17 cellular contexts compared by ENCODE assay signal in genomic region chr3:34947849-34948248, GRCh38.
A peak's percentile ranks its signal among the peaks of the same experiment; 100 is the strongest.
DNase-seq lines count a peak whose midpoint lies in the region; ATAC-seq and TF ChIP-seq lines count a peak whose summit lies in the region.
"Had no signal": no experiment of that assay in that cellular context is flagged by ENCODE, and none has a peak within 500 bp of the region (broad histone marks: within the 10 kb centered on the region; RNA-seq: fewer than 3 reads in every experiment).

No MANE protein-coding gene starts in this region.

- H3K27me3 ChIP-seq in cardiac muscle cell: no peaks in the 10 kb centered on the region
- H3K27me3 ChIP-seq in thoracic aorta (replicated peaks; ENCODE audit: insufficient read depth): no peaks in the 10 kb centered on the region
- H3K27me3 ChIP-seq: dorsolateral prefrontal cortex had no signal

- no peak overlapping the region for H3K4me3 Mint-ChIP-seq in chondrocyte (ENCODE audit: unreplicated experiment)
- H3K4me3 Mint-ChIP-seq: activated T-cell treated with anti-CD3 and anti-CD28 coated beads, Interleukin-2, amount 50 U/mL, for 72 hours; naive thymus-derived CD8-positive, alpha-beta T cell had no signal

- H3K27ac ChIP-seq in cardiac muscle cell: no peak overlapping the region
- peak overlapping the region in 1 of 2 donors; percentile 25 for H3K27ac ChIP-seq in thoracic aorta
- H3K27ac ChIP-seq: A549, dorsolateral prefrontal cortex had no signal

- no peaks in the 10 kb centered on the region for H3K27me3 Mint-ChIP-seq in chondrocyte (ENCODE audit: low read depth)

- H3K36me3 ChIP-seq in cardiac muscle cell (no peaks in the 10 kb centered on the region), thoracic aorta (no peaks in the 10 kb centered on the region)

- intact Hi-C loops in cardiac septum (cut with DNase I): no loop called here

- peak; percentile 71 for ATAC-seq in thoracic aorta (ENCODE audit: insufficient number of reproducible peaks, low FRiP score, low read depth)
- ATAC-seq: A549; activated T-cell treated with anti-CD3 and anti-CD28 coated beads, Interleukin-2, amount 50 U/mL, for 72 hours; HepG2; naive thymus-derived CD8-positive, alpha-beta T cell had no signal

- DNase-seq in cardiac muscle cell (ENCODE audit: low read depth in 1 of 2, low spot score in 1 of 2) (peak; percentile 46 to 89), cardiac septum (ENCODE audit: low spot score) (no peak), epithelial cell of proximal tubule (ENCODE audit: low read depth) (peak; percentile 32), kidney glomerular epithelial cell (lab: John Stamatoyannopoulos, UW) (peak; percentile 85), thoracic aorta (ENCODE audit: low spot score) (no peak), chondrocyte (ENCODE audit: low spot score) (no peak), HT-29 (ENCODE audit: low spot score) (no peak), DMS53 treated with DMSO at 0.1 percent for 48 hours (lab: John Stamatoyannopoulos, UW; ENCODE audit: unreplicated experiment) (no peak)
- DNase-seq: activated CD4-positive, alpha-beta T cell treated with anti-CD3 and anti-CD28 coated beads, Interleukin-2, amount 50 U/mL, for 48 hours; activated T-cell treated with anti-CD3 and anti-CD28 coated beads, Interleukin-2, amount 50 U/mL, for 72 hours; dorsolateral prefrontal cortex; naive thymus-derived CD8-positive, alpha-beta T cell; NCI-H2029 treated with DMSO at 0.1 percent for 48 hours; SHP77; stimulated activated naive CD4-positive, alpha-beta T cell had no signal

- TF ChIP-seq CTCF in cardiac muscle cell (IDR thresholded peaks at IDR 0.05; ENCODE audit: low read depth, low read length) (no peak), epithelial cell of proximal tubule (conservative IDR thresholded peaks at IDR 0.05; ENCODE audit: low read depth, low read length) (no peak), thoracic aorta (IDR thresholded peaks at IDR 0.05) (no peak), chondrocyte (IDR thresholded peaks at IDR 0.05) (no peak)

- peaks cover 17% of the 10 kb centered on the region for H3K9me3 Mint-ChIP-seq in chondrocyte (ENCODE audit: low read depth)

- H3K27ac Mint-ChIP-seq in chondrocyte (ENCODE audit: unreplicated experiment): no peak overlapping the region
- H3K27ac Mint-ChIP-seq: activated T-cell treated with anti-CD3 and anti-CD28 coated beads, Interleukin-2, amount 50 U/mL, for 72 hours; naive thymus-derived CD8-positive, alpha-beta T cell had no signal

- peaks cover 17% of the 10 kb centered on the region for H3K4me1 Mint-ChIP-seq in chondrocyte (ENCODE audit: low read depth)
- H3K4me1 Mint-ChIP-seq: naive thymus-derived CD8-positive, alpha-beta T cell had no signal

- H3K4me1 ChIP-seq in cardiac muscle cell (ENCODE audit: low read depth) (no peaks in the 10 kb centered on the region), thoracic aorta (ENCODE audit: control insufficient read depth in 1 of 2, low read depth in 2 of 2) (peaks cover 0 to 17% of the 10 kb centered on the region in 2 donors)
- H3K4me1 ChIP-seq: A549 had no signal

- no peaks in the 10 kb centered on the region for H3K9me3 ChIP-seq in cardiac muscle cell (ENCODE audit: low read depth)
- H3K9me3 ChIP-seq in thoracic aorta: no peaks in the 10 kb centered on the region
- H3K9me3 ChIP-seq: A549 had no signal

- no peak overlapping the region for H3K4me3 ChIP-seq in cardiac muscle cell
- H3K4me3 ChIP-seq in epithelial cell of proximal tubule (ENCODE audit: low read depth, low read length): no peak overlapping the region
- H3K4me3 ChIP-seq in thoracic aorta: no peak overlapping the region
- H3K4me3 ChIP-seq: A549, dorsolateral prefrontal cortex had no signal

- H3K36me3 Mint-ChIP-seq in chondrocyte (ENCODE audit: low read depth): peaks cover 5% of the 10 kb centered on the region

Comparison
In these comparisons a context has a peak if more than half of its experiments do, and no peak if none do; other contexts are left out.
1. DNase-seq: peak in cardiac muscle cell (2 of 2), epithelial cell of proximal tubule (single experiment) and kidney glomerular epithelial cell (single experiment); none in cardiac septum (single experiment), thoracic aorta (single experiment), chondrocyte (single experiment), HT-29 (single experiment) and DMS53 treated with DMSO at 0.1 percent for 48 hours (single experiment).